ENCODE assay signal across 13 cellular contexts in the genomic region with DNA sequence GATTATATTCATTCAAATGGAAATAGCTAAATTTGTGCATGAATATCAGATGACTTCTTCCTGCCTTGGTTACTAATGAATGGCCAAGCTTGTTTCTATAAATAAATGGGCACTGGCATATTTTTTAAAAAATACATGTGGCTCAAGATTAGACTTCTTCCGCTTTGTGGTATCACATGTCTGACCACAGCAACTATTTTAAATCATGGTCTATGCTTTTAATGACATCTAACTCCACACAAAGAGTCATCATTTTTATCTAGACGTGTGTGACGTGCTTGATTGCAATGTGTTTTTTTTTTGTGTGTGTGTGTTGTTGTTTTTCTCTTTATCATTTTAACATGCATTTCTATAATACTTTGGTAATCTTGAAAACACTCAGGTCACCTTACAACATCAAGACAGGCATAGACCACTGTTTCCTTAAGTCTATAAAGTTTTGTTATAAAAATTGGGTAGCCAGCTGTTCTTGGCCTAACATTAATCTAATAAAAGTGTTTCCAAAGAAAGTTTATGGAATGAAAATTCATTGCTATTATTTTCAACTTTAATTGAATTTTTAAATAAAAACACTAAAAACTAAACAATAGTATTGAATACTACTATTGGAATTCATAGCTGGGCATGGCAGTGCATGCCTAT. TPM values are rescaled to one million over a fixed set of nuclear protein-coding genes. Genes with fewer than 3 reads are reported as not detected.
DNase-seq lines count a peak whose midpoint lies in the region; ATAC-seq, FAIRE-seq and TF ChIP-seq lines count a peak whose summit lies in the region.
"Had no signal": no experiment of that assay in that cellular context is flagged by ENCODE, and none has a peak within 500 bp of the region (broad histone marks: within the 10 kb centered on the region; RNA-seq: fewer than 3 reads in every experiment).

No MANE protein-coding gene starts in this region.

- no peak for TF ChIP-seq POLR2A in H54 (IDR thresholded peaks at IDR 0.05; ENCODE audit: low read depth, low read length)

- peak overlapping the region; percentile 70 to 93 for H3K27ac Mint-ChIP-seq in effector memory CD8-positive, alpha-beta T cell
- peak overlapping the region in 1 of 10 donors; percentile 24 for H3K27ac Mint-ChIP-seq in naive thymus-derived CD8-positive, alpha-beta T cell
- H3K27ac Mint-ChIP-seq in activated CD4-positive, alpha-beta T cell treated with anti-CD3 and anti-CD28 coated beads, Interleukin-2, amount 10 ng/mL, durations not matched to agents 24 days and 14 days = no peak overlapping the region
- H3K27ac Mint-ChIP-seq: CD8-positive, alpha-beta T cell had no signal

- peaks cover 25 to 47% of the 10 kb centered on the region in 2 donors for H3K4me1 Mint-ChIP-seq in effector memory CD8-positive, alpha-beta T cell (ENCODE audit: low read depth in 2 of 2)
- H3K4me1 Mint-ChIP-seq in naive thymus-derived CD8-positive, alpha-beta T cell = peaks cover 11 to 42% (median 15%) of the 10 kb centered on the region in 4 donors
- H3K4me1 Mint-ChIP-seq in activated CD4-positive, alpha-beta T cell treated with anti-CD3 and anti-CD28 coated beads, Interleukin-2, amount 10 ng/mL, durations not matched to agents 24 days and 14 days = peaks cover 24% of the 10 kb centered on the region

- H3K27me3 Mint-ChIP-seq in effector memory CD8-positive, alpha-beta T cell = no peaks in the 10 kb centered on the region
- peaks cover 0 to 5% (median 0%) of the 10 kb centered on the region in 5 donors for H3K27me3 Mint-ChIP-seq in naive thymus-derived CD8-positive, alpha-beta T cell
- H3K27me3 Mint-ChIP-seq in activated CD4-positive, alpha-beta T cell treated with anti-CD3 and anti-CD28 coated beads, Interleukin-2, amount 10 ng/mL, durations not matched to agents 24 days and 14 days = peaks cover 2% of the 10 kb centered on the region

- intact Hi-C loops in activated CD4-positive, alpha-beta T cell treated with anti-CD3 and anti-CD28 coated beads, Interleukin-2, amount 10 ng/mL, durations not matched to agents 24 days and 14 days (cut with micrococcal nuclease) = loop anchor here (5.0 kb wide), 1 partner anchor 452 kb away; a partner anchor contains a TSS

- POLR2A ChIA-PET in naive thymus-derived CD8-positive, alpha-beta T cell (lab: Charles Lee) = no interaction called here

- no peak overlapping the region for H3K4me3 Mint-ChIP-seq in effector memory CD8-positive, alpha-beta T cell
- no peak overlapping the region for H3K4me3 Mint-ChIP-seq in naive thymus-derived CD8-positive, alpha-beta T cell
- no peak overlapping the region for H3K4me3 Mint-ChIP-seq in activated CD4-positive, alpha-beta T cell treated with anti-CD3 and anti-CD28 coated beads, Interleukin-2, amount 10 ng/mL, durations not matched to agents 24 days and 14 days
- H3K4me3 Mint-ChIP-seq: CD8-positive, alpha-beta T cell had no signal

- no peaks in the 10 kb centered on the region for H3K9me3 Mint-ChIP-seq in effector memory CD8-positive, alpha-beta T cell
- H3K9me3 Mint-ChIP-seq in naive thymus-derived CD8-positive, alpha-beta T cell = no peaks in the 10 kb centered on the region
- no peaks in the 10 kb centered on the region for H3K9me3 Mint-ChIP-seq in activated CD4-positive, alpha-beta T cell treated with anti-CD3 and anti-CD28 coated beads, Interleukin-2, amount 10 ng/mL, durations not matched to agents 24 days and 14 days
- H3K9me3 Mint-ChIP-seq: CD8-positive, alpha-beta T cell had no signal

- FAIRE-seq in H54 (lab: Jason Lieb, UNC) = peak; percentile 20
- FAIRE-seq: keratinocyte had no signal

- ATAC-seq in effector memory CD8-positive, alpha-beta T cell (replicated peaks) = peak; percentile 39
- ATAC-seq in naive thymus-derived CD8-positive, alpha-beta T cell = no peak
- ATAC-seq: CD8-positive, alpha-beta T cell had no signal

- H3K36me3 Mint-ChIP-seq in effector memory CD8-positive, alpha-beta T cell (ENCODE audit: insufficient read depth) = no peaks in the 10 kb centered on the region
- no peaks in the 10 kb centered on the region for H3K36me3 Mint-ChIP-seq in naive thymus-derived CD8-positive, alpha-beta T cell
- no peaks in the 10 kb centered on the region for H3K36me3 Mint-ChIP-seq in activated CD4-positive, alpha-beta T cell treated with anti-CD3 and anti-CD28 coated beads, Interleukin-2, amount 10 ng/mL, durations not matched to agents 24 days and 14 days (ENCODE audit: low read depth)
- H3K36me3 Mint-ChIP-seq: CD8-positive, alpha-beta T cell had no signal

- peak; percentile 22 for DNase-seq in GDM1 (lab: John Stamatoyannopoulos, UW)
- no peak for DNase-seq in H54 (ENCODE audit: insufficient read length, low spot score)
- peak; percentile 56 to 75 for DNase-seq in Kasumi-1 (lab: John Stamatoyannopoulos, UW)
- DNase-seq in effector memory CD8-positive, alpha-beta T cell = no peak
- no peak for DNase-seq in activated gamma-delta T cell (lab: John Stamatoyannopoulos, UW)
- DNase-seq in naive thymus-derived CD8-positive, alpha-beta T cell = no peak
- no peak for DNase-seq in activated CD4-positive, alpha-beta T cell treated with anti-CD3 and anti-CD28 coated beads, Interleukin-2, amount 10 ng/mL, durations not matched to agents 24 days and 14 days
- DNase-seq in NCI-H2227 treated with DMSO at 0.1 percent for 48 hours (lab: John Stamatoyannopoulos, UW) = no peak
- DNase-seq: CD8-positive, alpha-beta T cell; dorsolateral prefrontal cortex had no signal

RNA-seq across cellular contexts. Expression of a gene that starts 29.5 kb away (rescaled TPM):
- total RNA-seq in naive thymus-derived CD8-positive, alpha-beta T cell = 1 to 10 TPM in 1 of 2 experiments, under 1 TPM in 1; 0.58 to 1.7 TPM
- 10 to 100 TPM in 1 of 3 donors, 1 to 10 TPM in 2; 3.9 to 37.6 (median 4.8) TPM for polyA plus RNA-seq in naive thymus-derived CD8-positive, alpha-beta T cell
- 5.1 and 6.4 TPM in 2 replicates for total RNA-seq in activated CD4-positive, alpha-beta T cell treated with anti-CD3 and anti-CD28 coated beads, Interleukin-2, amount 10 ng/mL, durations not matched to agents 24 days and 14 days
- total RNA-seq: NCI-H460 had no signal

RNA-seq across cellular contexts. Expression of a gene that starts 30.8 kb away (rescaled TPM):
- total RNA-seq in naive thymus-derived CD8-positive, alpha-beta T cell = not detected
- not detected for polyA plus RNA-seq in naive thymus-derived CD8-positive, alpha-beta T cell
- not detected in 2 replicates for total RNA-seq in activated CD4-positive, alpha-beta T cell treated with anti-CD3 and anti-CD28 coated beads, Interleukin-2, amount 10 ng/mL, durations not matched to agents 24 days and 14 days
- total RNA-seq: activated CD8-positive, alpha-beta memory T cell treated with anti-CD3 and anti-CD28 coated beads for 36 hours; NCI-H460 had no signal
- polyA plus RNA-seq: keratinocyte had no signal

Comparison
In these comparisons a context has a peak if more than half of its experiments do, and no peak if none do; other contexts are left out.
1. DNase-seq: peak in GDM1 (single experiment) and Kasumi-1 (2 of 2); none in H54 (single experiment), effector memory CD8-positive, alpha-beta T cell (0 of 3), activated gamma-delta T cell (single experiment), naive thymus-derived CD8-positive, alpha-beta T cell (0 of 10), activated CD4-positive, alpha-beta T cell treated with anti-CD3 and anti-CD28 coated beads, Interleukin-2, amount 10 ng/mL, durations not matched to agents 24 days and 14 days (single experiment) and NCI-H2227 treated with DMSO at 0.1 percent for 48 hours (single experiment).